In the genomic region with DNA sequence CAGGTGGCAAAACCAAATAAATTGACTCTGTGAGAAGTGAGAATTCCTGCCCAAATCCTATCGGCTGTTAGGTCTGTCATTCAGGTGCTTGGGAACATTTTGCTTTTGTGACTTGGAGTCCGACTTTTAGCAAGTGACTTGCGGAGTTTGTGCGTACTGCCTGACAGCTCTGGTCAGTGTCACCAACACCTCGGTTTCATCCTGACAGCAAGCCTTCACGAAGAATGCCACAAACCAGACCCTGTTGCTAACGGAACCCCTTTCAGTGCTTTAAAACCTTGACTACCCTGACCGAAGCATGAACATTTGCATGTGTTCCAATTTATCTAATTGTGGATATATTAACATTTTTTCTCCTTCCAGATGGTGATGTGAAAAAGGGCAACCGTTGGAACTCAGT, we compare ENCODE assay signal across 31 cellular contexts. TPM values are rescaled to one million over a fixed set of nuclear protein-coding genes. Genes with fewer than 3 reads are reported as not detected.
DNase-seq lines count a peak whose midpoint lies in the region; ATAC-seq, FAIRE-seq and TF ChIP-seq lines count a peak whose summit lies in the region.
"Had no signal": no experiment of that assay in that cellular context is flagged by ENCODE, and none has a peak within 500 bp of the region (broad histone marks: within the 10 kb centered on the region; RNA-seq: fewer than 3 reads in every experiment).

No MANE protein-coding gene starts in this region.

- no peaks in the 10 kb centered on the region for H3K27me3 Mint-ChIP-seq in mesothelial cell of epicardium (ENCODE audit: low read depth)

- no peaks in the 10 kb centered on the region for H3K27me3 ChIP-seq in left ventricle myocardium inferior (ENCODE audit: low read depth)
- H3K27me3 ChIP-seq in colonic mucosa: no peaks in the 10 kb centered on the region

- H3K4me3 ChIP-seq in left ventricle myocardium inferior (no peak overlapping the region), colonic mucosa (no peak overlapping the region)
- H3K4me3 ChIP-seq: GM23338, HAP-1 had no signal

- H3K4me1 Mint-ChIP-seq in mesothelial cell of epicardium: peaks cover 45% of the 10 kb centered on the region

- H3K27ac ChIP-seq in left ventricle myocardium inferior (replicated peaks) (peak overlapping the region; percentile 71), colonic mucosa (no peak overlapping the region)
- H3K27ac ChIP-seq: RWPE1 had no signal

- H3K27ac Mint-ChIP-seq in mesothelial cell of epicardium: peak overlapping the region; percentile 50
- H3K27ac Mint-ChIP-seq: GM23338, HFFc6 had no signal

- no peak overlapping the region for H3K9ac ChIP-seq in colonic mucosa (ENCODE audit: low read depth in 2 of 2, low read length in 2 of 2)
- H3K9ac ChIP-seq: SK-N-SH had no signal

- ATAC-seq in Right ventricle myocardium superior (ENCODE audit: poor library complexity) (peak; percentile 93), GM19397 (IDR thresholded peaks at IDR 0.05; ENCODE audit: unreplicated experiment) (no peak), HG03460 (IDR thresholded peaks at IDR 0.05; ENCODE audit: unreplicated experiment) (no peak)
- ATAC-seq: GM23338 had no signal

- no peak for TF ChIP-seq CTCF in left ventricle myocardium inferior (IDR thresholded peaks at IDR 0.05; ENCODE audit: borderline replicate concordance)
- no peak for TF ChIP-seq CTCF in mesothelial cell of epicardium (IDR thresholded peaks at IDR 0.05; ENCODE audit: unreplicated experiment)
- TF ChIP-seq CTCF in colonic mucosa (IDR thresholded peaks at IDR 0.05): no peak

- no peak for DNase-seq in HTR-8/SVneo (ENCODE audit: insufficient read length, low spot score)
- peak; percentile 68 for DNase-seq in Right ventricle myocardium superior
- peak; percentile 66 for DNase-seq in left ventricle myocardium inferior
- DNase-seq in mesothelial cell of epicardium (ENCODE audit: low spot score in 2 of 2, unreplicated experiment in 2 of 2): no peak
- DNase-seq in colonic mucosa: no peak
- DNase-seq in SKM-1 treated with dmso at 0.1 percent for 144 hours (lab: John Stamatoyannopoulos, UW; ENCODE audit: unreplicated experiment): no peak
- DNase-seq: 8988T; Calu3; DMS153; DND-41; HFFc6; KBM-7; MV-4-11; NCI-H1105; NCI-H1436 treated with DMSO at 0.1 percent for 48 hours; NCI-H187 treated with DMSO at 0.1 percent for 48 hours; NCI-H2107; NCI-H446; NCI-H524 treated with DMSO at 0.1 percent for 48 hours; NCI-H82; NK-92 treated with Interleukin-12 subunit alpha and Interleukin-12 subunit beta, amount 100 ng/mL, for 24 hours; SIG-M5; SK-N-SH had no signal

- intact Hi-C loops in Right ventricle myocardium superior (cut with DNase I): no loop called here
- intact Hi-C loops in left ventricle myocardium inferior (cut with micrococcal nuclease): no loop called here
- intact Hi-C loops in colonic mucosa (cut with DNase I): no loop called here

- peaks cover 3% of the 10 kb centered on the region for H3K9me3 Mint-ChIP-seq in mesothelial cell of epicardium
- H3K9me3 Mint-ChIP-seq: GM23338, HFFc6 had no signal

- no peak overlapping the region for H3K4me3 Mint-ChIP-seq in mesothelial cell of epicardium
- H3K4me3 Mint-ChIP-seq: GM23338, HFFc6 had no signal

- H3K9me3 ChIP-seq in left ventricle myocardium inferior (replicated peaks) (no peaks in the 10 kb centered on the region), colonic mucosa (no peaks in the 10 kb centered on the region)
- H3K9me3 ChIP-seq: HAP-1, SK-N-SH had no signal

- H3K4me1 ChIP-seq in left ventricle myocardium inferior (peaks cover 13% of the 10 kb centered on the region), colonic mucosa (no peaks in the 10 kb centered on the region)

- no peaks in the 10 kb centered on the region for H3K36me3 Mint-ChIP-seq in mesothelial cell of epicardium

- peak; percentile 54 for FAIRE-seq in HTR-8/SVneo (lab: Jason Lieb, UNC)
- FAIRE-seq: GM18507 had no signal

- no peaks in the 10 kb centered on the region for H3K36me3 ChIP-seq in left ventricle myocardium inferior
- H3K36me3 ChIP-seq in colonic mucosa: no peaks in the 10 kb centered on the region
- H3K36me3 ChIP-seq: HAP-1 had no signal

RNA-seq across cellular contexts. Expression of a gene that starts 26.5 kb away (rescaled TPM):
- not detected for total RNA-seq in Right ventricle myocardium superior
- not detected for total RNA-seq in left ventricle myocardium inferior
- 9.9 to 12.0 TPM (median 10.7 TPM) in 3 replicates for total RNA-seq in mesothelial cell of epicardium
- under 1 TPM in 1 of 2 donors, not detected in 1; 0.61 TPM for total RNA-seq in colonic mucosa
- total RNA-seq: Calu3, GM23338, HFFc6, LHCN-M2, MCF 10A had no signal

Comparison
In these comparisons a context has a peak if more than half of its experiments do, and no peak if none do; other contexts are left out.
1. DNase-seq: peak in Right ventricle myocardium superior (single experiment) and left ventricle myocardium inferior (single experiment); none in HTR-8/SVneo (single experiment), mesothelial cell of epicardium (0 of 2), colonic mucosa (single experiment) and SKM-1 treated with dmso at 0.1 percent for 144 hours (single experiment).